1 cellular context compared by ENCODE assay signal in genomic region chr17:17043668-17044226, GRCh38.
TF ChIP-seq lines count a peak whose summit lies in the region.

No MANE protein-coding gene starts in this region.

TF ChIP-seq in H1, 55 proteins besides CTCF, POLR2A, EP300 and RAD21 (continued from another document):
- TF ChIP-seq USF2 (IDR thresholded peaks at IDR 0.05; ENCODE audit: low read length) = no peak
- no peak for TF ChIP-seq GABPA (IDR thresholded peaks at IDR 0.05; ENCODE audit: borderline replicate concordance, insufficient read depth, low read length)
- TF ChIP-seq HDAC2 (IDR thresholded peaks at IDR 0.05; ENCODE audit: borderline replicate concordance in 1 of 2, low read depth in 2 of 2, low read length in 2 of 2) = no peak
- no peak for TF ChIP-seq CEBPB (IDR thresholded peaks at IDR 0.05; ENCODE audit: low read depth, low read length)
- no peak for TF ChIP-seq NRF1 (IDR thresholded peaks at IDR 0.05; ENCODE audit: low read depth, low read length)
- TF ChIP-seq BCL11A (IDR thresholded peaks at IDR 0.05; ENCODE audit: low read depth in 2 of 2, low read length in 2 of 2) = no peak
- no peak for TF ChIP-seq SP2 (IDR thresholded peaks at IDR 0.05; ENCODE audit: low read length)
- no peak for TF ChIP-seq CHD7 (IDR thresholded peaks at IDR 0.05; ENCODE audit: insufficient replicate concordance, low read length)
- TF ChIP-seq NANOG (IDR thresholded peaks at IDR 0.05; ENCODE audit: insufficient read depth, low read depth, low read length, poor library complexity, severe bottlenecking) = no peak
- no peak for TF ChIP-seq SRF (IDR thresholded peaks at IDR 0.05; ENCODE audit: low read depth, low read length)
- TF ChIP-seq RFX5 (IDR thresholded peaks at IDR 0.05; ENCODE audit: borderline replicate concordance, low read depth, low read length) = no peak
- no peak for TF ChIP-seq EGR1 (IDR thresholded peaks at IDR 0.05; ENCODE audit: borderline replicate concordance, low read depth, low read length)
- no peak for TF ChIP-seq TCF12 (IDR thresholded peaks at IDR 0.05; ENCODE audit: low read depth, low read length)
- TF ChIP-seq EZH2 (IDR thresholded peaks at IDR 0.05; ENCODE audit: low read depth, low read length, severe bottlenecking) = no peak
- no peak for TF ChIP-seq POU5F1 (IDR thresholded peaks at IDR 0.05; ENCODE audit: low read depth, low read length)
